ENCODE assay signal across 8 cellular contexts in the genomic region with DNA sequence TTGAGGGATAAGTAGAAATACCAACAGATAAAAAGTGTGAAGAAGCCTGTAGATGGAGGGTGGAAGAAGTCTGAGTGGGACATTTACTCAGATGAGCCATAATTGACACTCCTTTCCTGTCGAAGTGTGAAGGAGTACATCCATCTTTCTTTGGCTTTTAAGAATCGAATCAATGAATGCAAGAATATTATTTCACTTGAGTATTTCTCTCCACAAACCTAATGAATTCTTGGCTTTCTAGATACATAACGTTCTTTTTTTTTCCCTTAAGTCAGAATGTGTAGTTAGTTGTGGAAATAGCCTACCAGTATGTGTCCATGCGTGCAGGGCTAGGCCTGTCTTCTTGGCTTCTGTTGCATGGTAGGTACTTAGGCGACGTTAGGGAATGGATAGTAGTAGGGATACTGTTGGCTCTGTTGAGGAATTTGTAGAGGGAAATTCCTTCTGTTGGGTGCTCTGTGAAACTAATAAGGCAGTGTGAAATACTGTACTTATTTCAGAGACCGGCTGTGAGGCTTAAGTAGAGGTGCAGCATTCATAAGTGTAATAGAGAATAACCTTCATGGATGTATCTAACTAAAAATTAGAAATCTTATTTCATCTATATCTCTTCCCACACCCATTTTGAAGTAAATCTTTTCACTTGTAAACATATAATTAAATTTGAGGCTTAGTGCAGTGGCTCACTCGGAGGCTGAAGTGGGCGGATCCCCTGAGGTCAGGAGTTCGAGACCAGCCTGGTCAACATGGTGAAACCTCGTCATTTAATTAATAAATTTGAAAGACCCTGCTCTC. TPM values are rescaled to one million over a fixed set of nuclear protein-coding genes. Genes with fewer than 3 reads are reported as not detected.
DNase-seq lines count a peak whose midpoint lies in the region; ATAC-seq and TF ChIP-seq lines count a peak whose summit lies in the region.

No MANE protein-coding gene starts in this region.

- H3K36me3 Mint-ChIP-seq in activated naive CD4-positive, alpha-beta T cell treated with anti-CD3 and anti-CD28 coated beads, Interleukin-2, amount 50 U/mL, for 24 hours: peaks cover 40% of the 10 kb centered on the region
- H3K36me3 Mint-ChIP-seq in activated naive CD8-positive, alpha-beta T cell treated with anti-CD3 and anti-CD28 coated beads for 36 hours: peaks cover 56% of the 10 kb centered on the region

- intact Hi-C loops in left lung (cut with DNase I): no loop called here
- intact Hi-C loops in transverse colon (cut with DNase I; ENCODE audit: low total_unique reads): no loop called here

- H3K27ac ChIP-seq in left lung (peak overlapping the region in 1 of 2 donors; percentile 94), transverse colon (peak overlapping the region; percentile 91 to 97 (median 94))

- no peak for ATAC-seq in left lung

- no peak for DNase-seq in activated naive CD4-positive, alpha-beta T cell treated with anti-CD3 and anti-CD28 coated beads, Interleukin-2, amount 50 U/mL, for 16 hours
- no peak for DNase-seq in activated naive CD8-positive, alpha-beta T cell treated with anti-CD3 and anti-CD28 coated beads for 36 hours
- DNase-seq in left lung (no peak), transverse colon (no peak), NCI-H69 (lab: John Stamatoyannopoulos, UW) (no peak), NCI-H524 (lab: John Stamatoyannopoulos, UW) (no peak), glomerular visceral epithelial cell (ENCODE audit: extremely low spot score) (no peak)

- H3K9me3 ChIP-seq in left lung (no peaks in the 10 kb centered on the region), transverse colon (no peaks in the 10 kb centered on the region)

- no peak for TF ChIP-seq EP300 in transverse colon (IDR thresholded peaks at IDR 0.05; ENCODE audit: low read depth)

- peak overlapping the region; percentile 99 for H3K27ac Mint-ChIP-seq in activated naive CD4-positive, alpha-beta T cell treated with anti-CD3 and anti-CD28 coated beads, Interleukin-2, amount 50 U/mL, for 24 hours
- peak overlapping the region; percentile 100 for H3K27ac Mint-ChIP-seq in activated naive CD8-positive, alpha-beta T cell treated with anti-CD3 and anti-CD28 coated beads for 36 hours

- peak overlapping the region; percentile 96 for H3K4me3 Mint-ChIP-seq in activated naive CD4-positive, alpha-beta T cell treated with anti-CD3 and anti-CD28 coated beads, Interleukin-2, amount 50 U/mL, for 24 hours
- peak overlapping the region; percentile 95 for H3K4me3 Mint-ChIP-seq in activated naive CD8-positive, alpha-beta T cell treated with anti-CD3 and anti-CD28 coated beads for 36 hours

- 17 to 34% methylated on average over 7 to 11 of the region's 11 CpGs for WGBS in transverse colon (ENCODE audit: low coverage in 1 of 2), 2 donors

- TF ChIP-seq POLR2A in transverse colon (IDR thresholded peaks at IDR 0.05): no peak

- H3K36me3 ChIP-seq in left lung: peaks cover 0 to 53% of the 10 kb centered on the region in 2 donors
- H3K36me3 ChIP-seq in transverse colon: peaks cover 0 to 6% (median under 1%) of the 10 kb centered on the region in 4 donors

- H3K27me3 ChIP-seq in left lung (no peaks in the 10 kb centered on the region), transverse colon (no peaks in the 10 kb centered on the region)

- peaks cover 54% of the 10 kb centered on the region for H3K4me1 Mint-ChIP-seq in activated naive CD4-positive, alpha-beta T cell treated with anti-CD3 and anti-CD28 coated beads, Interleukin-2, amount 50 U/mL, for 24 hours
- peaks cover 39% of the 10 kb centered on the region for H3K4me1 Mint-ChIP-seq in activated naive CD8-positive, alpha-beta T cell treated with anti-CD3 and anti-CD28 coated beads for 36 hours

- in situ Hi-C loops in transverse colon (cut with MboI; ENCODE audit: low pct_ligation_motif_present in 1 of 4, low pct_unique_long_range_greater_than_20kb in 1 of 4, low sequenced_read_pairs in 3 of 4): no loop called here

- H3K9me3 Mint-ChIP-seq in activated naive CD4-positive, alpha-beta T cell treated with anti-CD3 and anti-CD28 coated beads, Interleukin-2, amount 50 U/mL, for 24 hours: no peaks in the 10 kb centered on the region
- H3K9me3 Mint-ChIP-seq in activated naive CD8-positive, alpha-beta T cell treated with anti-CD3 and anti-CD28 coated beads for 36 hours: no peaks in the 10 kb centered on the region

- TF ChIP-seq CTCF in left lung (IDR thresholded peaks at IDR 0.05): no peak
- no peak for TF ChIP-seq CTCF in transverse colon (IDR thresholded peaks at IDR 0.05)

- H3K4me1 ChIP-seq in left lung (peaks cover 41 to 72% of the 10 kb centered on the region in 2 donors), transverse colon (peaks cover 33 to 64% (median 56%) of the 10 kb centered on the region in 4 donors)

- H3K27me3 Mint-ChIP-seq in activated naive CD4-positive, alpha-beta T cell treated with anti-CD3 and anti-CD28 coated beads, Interleukin-2, amount 50 U/mL, for 24 hours: no peaks in the 10 kb centered on the region
- no peaks in the 10 kb centered on the region for H3K27me3 Mint-ChIP-seq in activated naive CD8-positive, alpha-beta T cell treated with anti-CD3 and anti-CD28 coated beads for 36 hours

- H3K4me3 ChIP-seq in left lung (peak overlapping the region; percentile 69 to 87), transverse colon (peak overlapping the region in 3 of 4 donors; percentile 54 to 69 (median 65))

RNA-seq across cellular contexts. Expression of a gene that starts 1.5 kb away (rescaled TPM):
- 1,000 to 10,000 TPM; 3,940 to 3,999 TPM for total RNA-seq in activated naive CD8-positive, alpha-beta T cell treated with anti-CD3 and anti-CD28 coated beads for 36 hours
- total RNA-seq in left lung (1,000 to 10,000 TPM; 1,881 to 1,887 TPM), transverse colon (1,000 to 10,000 TPM in 2 of 4 donors, 100 to 1,000 TPM in 2; 773 to 2,238 (median 1,359) TPM)

RNA-seq across cellular contexts. Expression of a gene that starts 1.6 kb away (rescaled TPM):
- 10 to 100 TPM; 43.4 to 44.6 TPM for total RNA-seq in activated naive CD8-positive, alpha-beta T cell treated with anti-CD3 and anti-CD28 coated beads for 36 hours
- total RNA-seq in left lung (10 to 100 TPM; 46.2 to 54.2 TPM), transverse colon (10 to 100 TPM; 52.4 to 93.3 (median 63.4) TPM)

RNA-seq across cellular contexts. Expression of a gene that starts 3.6 kb away (rescaled TPM):
- total RNA-seq in activated naive CD8-positive, alpha-beta T cell treated with anti-CD3 and anti-CD28 coated beads for 36 hours: 1 to 10 TPM; 1.8 to 2.1 TPM
- 10 to 100 TPM; 12.7 to 12.9 TPM for total RNA-seq in left lung
- total RNA-seq in transverse colon: 10 to 100 TPM; 39.4 to 49.0 (median 41.8) TPM

RNA-seq across cellular contexts. Expression of a gene that starts 15.7 kb away (rescaled TPM):
- 100 to 1,000 TPM; 105 to 107 TPM for total RNA-seq in activated naive CD8-positive, alpha-beta T cell treated with anti-CD3 and anti-CD28 coated beads for 36 hours
- total RNA-seq in left lung: 10 to 100 TPM; 26.6 to 42.0 TPM
- 10 to 100 TPM; 25.0 to 87.2 (median 55.8) TPM for total RNA-seq in transverse colon

RNA-seq across cellular contexts. Expression of a gene that starts 16.1 kb away (rescaled TPM):
- 100 to 1,000 TPM; 106 to 107 TPM for total RNA-seq in activated naive CD8-positive, alpha-beta T cell treated with anti-CD3 and anti-CD28 coated beads for 36 hours
- total RNA-seq in left lung (10 to 100 TPM; 37.7 to 43.0 TPM), transverse colon (10 to 100 TPM in 3 of 4 donors, not detected in 1; 23.6 to 39.8 (median 28.1) TPM)

Comparison
In these comparisons a context has a peak if more than half of its experiments do, and no peak if none do; other contexts are left out.
1. RNA of a gene that starts 3.6 kb away (total RNA-seq): 39.4 to 49.0 TPM in transverse colon and 12.7 to 12.9 TPM in left lung; 1.8 to 2.1 TPM in activated naive CD8-positive, alpha-beta T cell treated with anti-CD3 and anti-CD28 coated beads for 36 hours; every median in the first group is over 4 times any median in the second.